ENCODE assay signal across 38 cellular contexts in genomic region chr9:29656641-29657406, GRCh38.
"Had no signal": no experiment of that assay in that cellular context is flagged by ENCODE, and none has a peak within 500 bp of the region (broad histone marks: within the 10 kb centered on the region; RNA-seq: fewer than 3 reads in every experiment).

No MANE protein-coding gene starts in this region.

- H3K4me3 Mint-ChIP-seq: activated B cell treated with CpG ODN at 0.5 μM for 24 hours; activated CD4-positive, alpha-beta memory T cell treated with anti-CD3 and anti-CD28 coated beads for 36 hours; activated CD4-positive, alpha-beta T cell treated with anti-CD3 and anti-CD28 coated beads, Interleukin-2, amount 10 ng/mL, durations not matched to agents 24 days and 14 days; activated CD8-positive, alpha-beta T cell treated with anti-CD3 and anti-CD28 coated beads for 36 hours; activated naive CD4-positive, alpha-beta T cell treated with anti-CD3 and anti-CD28 coated beads for 36 hours; activated naive CD8-positive, alpha-beta T cell treated with anti-CD3 and anti-CD28 coated beads, Interleukin-2, amount 10 ng/mL, durations not matched to agents 7 days and 5 days; activated naive CD8-positive, alpha-beta T cell treated with anti-CD3 and anti-CD28 coated beads, Interleukin-2, amount 50 U/mL, for 24 hours; activated T-cell treated with anti-CD3 and anti-CD28 coated beads, Interleukin-2, amount 50 U/mL, for 4 hours; activated T-cell treated with anti-CD3 and anti-CD28 coated beads, Interleukin-2, amount 50 U/mL, for 72 hours; activated T-helper 1 cell treated with anti-CD3 and anti-CD28 coated beads, Interleukin-12 subunit alpha, Interleukin-12 subunit beta, Interleukin-2, Interleukin-4 antibody, amounts not matched to agents 30 ng/mL and 10 ng/mL and 1 ng/mL, durations not matched to agents 14 hours and 24 hours and 36 hours; activated T-helper 17 cell treated with anti-CD3 and anti-CD28 coated beads, Interleukin-2, amount 50 U/mL, for 72 hours; brain; central memory CD8-positive, alpha-beta T cell; T-helper 1 cell treated with Interleukin-12 subunit alpha and Interleukin-12 subunit beta and Interleukin-4 antibody, amounts not matched to agents 30 μg/mL and 1 μg/mL, for 36 hours; T-helper 2 cell treated with Interferon-gamma antibody and Interleukin-4, amounts not matched to agents 5 μg/mL and 100 μg/mL, for 36 hours had no signal

- H3K27me3 Mint-ChIP-seq: activated B cell treated with CpG ODN at 0.5 μM for 24 hours; activated CD4-positive, alpha-beta memory T cell treated with anti-CD3 and anti-CD28 coated beads for 36 hours; activated CD4-positive, alpha-beta T cell treated with anti-CD3 and anti-CD28 coated beads, Interleukin-2, amount 10 ng/mL, durations not matched to agents 24 days and 14 days; activated CD8-positive, alpha-beta T cell treated with anti-CD3 and anti-CD28 coated beads for 36 hours; activated naive CD8-positive, alpha-beta T cell treated with anti-CD3 and anti-CD28 coated beads, Interleukin-2, amount 10 ng/mL, durations not matched to agents 7 days and 5 days; activated naive CD8-positive, alpha-beta T cell treated with anti-CD3 and anti-CD28 coated beads, Interleukin-2, amount 50 U/mL, for 24 hours; activated T-helper 17 cell treated with anti-CD3 and anti-CD28 coated beads, Interleukin-2, amount 50 U/mL, for 72 hours; central memory CD8-positive, alpha-beta T cell had no signal

- H3K27ac Mint-ChIP-seq: activated B cell treated with CpG ODN at 0.5 μM for 24 hours; activated CD4-positive, alpha-beta memory T cell treated with anti-CD3 and anti-CD28 coated beads for 36 hours; activated CD4-positive, alpha-beta T cell treated with anti-CD3 and anti-CD28 coated beads, Interleukin-2, amount 10 ng/mL, durations not matched to agents 24 days and 14 days; activated CD8-positive, alpha-beta T cell treated with anti-CD3 and anti-CD28 coated beads for 36 hours; activated naive CD4-positive, alpha-beta T cell treated with anti-CD3 and anti-CD28 coated beads for 36 hours; activated naive CD4-positive, alpha-beta T cell treated with anti-CD3 and anti-CD28 coated beads, Interleukin-2, amount 50 U/mL, for 72 hours; activated naive CD8-positive, alpha-beta T cell treated with anti-CD3 and anti-CD28 coated beads, Interleukin-2, amount 10 ng/mL, durations not matched to agents 7 days and 5 days; activated naive CD8-positive, alpha-beta T cell treated with anti-CD3 and anti-CD28 coated beads, Interleukin-2, amount 50 U/mL, for 24 hours; activated T-cell treated with anti-CD3 and anti-CD28 coated beads, Interleukin-2, amount 50 U/mL, for 72 hours; activated T-helper 1 cell treated with anti-CD3 and anti-CD28 coated beads, Interleukin-12 subunit alpha, Interleukin-12 subunit beta, Interleukin-2, Interleukin-4 antibody, amounts not matched to agents 30 ng/mL and 10 ng/mL and 1 ng/mL, durations not matched to agents 14 hours and 24 hours and 36 hours; activated T-helper 17 cell treated with anti-CD3 and anti-CD28 coated beads, Interleukin-2, amount 50 U/mL, for 72 hours; brain; T-helper 1 cell treated with Interleukin-12 subunit alpha and Interleukin-12 subunit beta and Interleukin-4 antibody, amounts not matched to agents 30 μg/mL and 1 μg/mL, for 36 hours; T-helper 2 cell treated with Interferon-gamma antibody and Interleukin-4, amounts not matched to agents 5 μg/mL and 100 μg/mL, for 36 hours had no signal

- H3K36me3 Mint-ChIP-seq: activated CD4-positive, alpha-beta memory T cell treated with anti-CD3 and anti-CD28 coated beads for 36 hours; activated naive CD4-positive, alpha-beta T cell treated with anti-CD3 and anti-CD28 coated beads, Interleukin-2, amount 50 U/mL, for 72 hours; activated naive CD8-positive, alpha-beta T cell treated with anti-CD3 and anti-CD28 coated beads, Interleukin-2, amount 10 ng/mL, durations not matched to agents 7 days and 5 days; brain had no signal

- H3K9me3 ChIP-seq: ascending aorta had no signal

- ATAC-seq: activated CD8-positive, alpha-beta T cell treated with anti-CD3 and anti-CD28 coated beads for 36 hours; activated naive CD4-positive, alpha-beta T cell treated with anti-CD3 and anti-CD28 coated beads, Interleukin-2, amount 50 U/mL, for 72 hours; activated naive CD8-positive, alpha-beta T cell treated with anti-CD3 and anti-CD28 coated beads, Interleukin-2, amount 50 U/mL, for 24 hours; activated T-cell treated with anti-CD3 and anti-CD28 coated beads, Interleukin-2, amount 50 U/mL, for 4 hours; activated T-cell treated with anti-CD3 and anti-CD28 coated beads, Interleukin-2, amount 50 U/mL, for 72 hours; activated T-helper 17 cell treated with anti-CD3 and anti-CD28 coated beads, Interleukin-2, amount 50 U/mL, for 72 hours had no signal

- DNase-seq: activated B cell treated with CpG ODN at 0.5 μM for 24 hours; activated CD4-positive, alpha-beta memory T cell treated with anti-CD3 and anti-CD28 coated beads for 36 hours; activated CD4-positive, alpha-beta T cell treated with anti-CD3 and anti-CD28 coated beads for 4 hours; activated CD4-positive, alpha-beta T cell treated with anti-CD3 and anti-CD28 coated beads, Interleukin-2, amount 10 ng/mL, durations not matched to agents 24 days and 14 days; activated CD4-positive, alpha-beta T cell treated with anti-CD3 and anti-CD28 coated beads, Interleukin-2, amount 50 U/mL, for 1 hour; activated CD4-positive, alpha-beta T cell treated with anti-CD3 and anti-CD28 coated beads, Interleukin-2, amount 50 U/mL, for 4 hours; activated CD4-positive, CD25-positive, alpha-beta regulatory T cell treated with anti-CD3 and anti-CD28 coated beads, Interleukin-2, amount 50 U/mL, for 72 hours; activated CD8-positive, alpha-beta memory T cell treated with anti-CD3 and anti-CD28 coated beads, Interleukin-2, amount 50 U/mL, for 4 hours; activated CD8-positive, alpha-beta T cell treated with anti-CD3 and anti-CD28 coated beads for 36 hours; activated effector memory CD4-positive, alpha-beta T cell treated with anti-CD3 and anti-CD28 coated beads, Interleukin-2, amount 50 U/mL, for 16 hours; activated gamma-delta T cell treated with Interleukin-2 at 50 U/mL for 16 hours; activated naive CD4-positive, alpha-beta T cell; activated naive CD4-positive, alpha-beta T cell treated with anti-CD3 and anti-CD28 coated beads for 36 hours; activated naive CD4-positive, alpha-beta T cell treated with anti-CD3 and anti-CD28 coated beads, Interleukin-2, amount 50 U/mL, for 16 hours; activated naive CD8-positive, alpha-beta T cell treated with anti-CD3 and anti-CD28 coated beads, Interleukin-2, amount 10 ng/mL, durations not matched to agents 7 days and 5 days; activated naive CD8-positive, alpha-beta T cell treated with anti-CD3 and anti-CD28 coated beads, Interleukin-2, amount 50 U/mL, for 24 hours; activated T-cell treated with anti-CD3 and anti-CD28 coated beads for 4 hours; activated T-cell treated with anti-CD3 and anti-CD28 coated beads, Interleukin-2, amount 50 U/mL, for 1 hour; activated T-cell treated with anti-CD3 and anti-CD28 coated beads, Interleukin-2, amount 50 U/mL, for 4 hours; activated T-cell treated with anti-CD3 and anti-CD28 coated beads, Interleukin-2, amount 50 U/mL, for 72 hours; amygdala; anterior cingulate cortex; caudate nucleus; T-helper 1 cell; T-helper 2 cell; T-helper 9 cell had no signal

- H3K4me1 ChIP-seq: ascending aorta had no signal

- H3K27me3 ChIP-seq: ascending aorta, cardiac muscle cell had no signal

- H3K4me1 Mint-ChIP-seq: activated B cell treated with CpG ODN at 0.5 μM for 24 hours; activated CD4-positive, alpha-beta T cell treated with anti-CD3 and anti-CD28 coated beads, Interleukin-2, amount 10 ng/mL, durations not matched to agents 24 days and 14 days; activated naive CD8-positive, alpha-beta T cell treated with anti-CD3 and anti-CD28 coated beads, Interleukin-2, amount 10 ng/mL, durations not matched to agents 7 days and 5 days; activated naive CD8-positive, alpha-beta T cell treated with anti-CD3 and anti-CD28 coated beads, Interleukin-2, amount 50 U/mL, for 24 hours; activated T-helper 17 cell treated with anti-CD3 and anti-CD28 coated beads, Interleukin-2, amount 50 U/mL, for 72 hours; brain; central memory CD8-positive, alpha-beta T cell had no signal

- FAIRE-seq: bronchial epithelial cell, TTC549 had no signal

- H3K27ac ChIP-seq: ascending aorta, cardiac muscle cell, VCaP had no signal

- H3K36me3 ChIP-seq: ascending aorta, cardiac muscle cell had no signal

- H3K4me3 ChIP-seq: ascending aorta, cardiac muscle cell had no signal
